In genomic region chr10:119507115-119507514, GRCh38 we compare ENCODE assay signal across 16 cellular contexts. TPM values are rescaled to one million over a fixed set of nuclear protein-coding genes. Genes with fewer than 3 reads are reported as not detected.
DNase-seq lines count a peak whose midpoint lies in the region; ATAC-seq lines count a peak whose summit lies in the region.
"Had no signal": no experiment of that assay in that cellular context is flagged by ENCODE, and none has a peak within 500 bp of the region (broad histone marks: within the 10 kb centered on the region; RNA-seq: fewer than 3 reads in every experiment).

No MANE protein-coding gene starts in this region.

- H3K27me3 ChIP-seq in CD8-positive, alpha-beta memory T cell (ENCODE audit: insufficient read depth, low read length, poor library complexity, severe bottlenecking), result no peaks in the 10 kb centered on the region

- no peak for DNase-seq in activated T-cell treated with anti-CD3 and anti-CD28 coated beads, Interleukin-2, amount 50 U/mL, for 72 hours
- DNase-seq in activated T-cell treated with anti-CD3 and anti-CD28 coated beads, Interleukin-2, amount 50 U/mL, for 1 hour, result no peak
- DNase-seq in CD8-positive, alpha-beta memory T cell, result no peak
- no peak for DNase-seq in activated naive CD8-positive, alpha-beta T cell treated with anti-CD3 and anti-CD28 coated beads for 36 hours
- no peak for DNase-seq in stimulated activated naive CD8-positive, alpha-beta T cell treated with anti-CD3 and anti-CD28 coated beads, Interleukin-15, amount 100 ng/mL, for 72 hours
- DNase-seq in SKM-1 treated with dmso at 0.1 percent for 144 hours (lab: John Stamatoyannopoulos, UW; ENCODE audit: unreplicated experiment), result no peak
- DNase-seq in cerebellum (ENCODE audit: low spot score), result no peak
- DNase-seq: C1 segment of cervical spinal cord, Calu3, DND-41, NCI-H187, NCI-H226, NCI-H524 treated with DMSO at 0.1 percent for 48 hours had no signal

- H3K27ac Mint-ChIP-seq in activated T-cell treated with anti-CD3 and anti-CD28 coated beads, Interleukin-2, amount 50 U/mL, for 72 hours, result no peak overlapping the region
- peak overlapping the region in 5 of 8 donors; percentile 36 to 79 (median 61) for H3K27ac Mint-ChIP-seq in CD8-positive, alpha-beta memory T cell
- peak overlapping the region; percentile 99 for H3K27ac Mint-ChIP-seq in activated naive CD8-positive, alpha-beta T cell treated with anti-CD3 and anti-CD28 coated beads for 36 hours
- peak overlapping the region in 1 of 2 donors; percentile 87 for H3K27ac Mint-ChIP-seq in stimulated activated naive CD8-positive, alpha-beta T cell treated with anti-CD3 and anti-CD28 coated beads, Interleukin-15, amount 100 ng/mL, for 72 hours

- H3K4me1 Mint-ChIP-seq in activated T-cell treated with anti-CD3 and anti-CD28 coated beads, Interleukin-2, amount 50 U/mL, for 72 hours (ENCODE audit: low read depth), result peaks cover 66% of the 10 kb centered on the region
- H3K4me1 Mint-ChIP-seq in CD8-positive, alpha-beta memory T cell, result peaks cover 51 to 63% (median 58%) of the 10 kb centered on the region in 3 donors
- H3K4me1 Mint-ChIP-seq in activated naive CD8-positive, alpha-beta T cell treated with anti-CD3 and anti-CD28 coated beads for 36 hours, result peaks cover 87% of the 10 kb centered on the region
- H3K4me1 Mint-ChIP-seq in stimulated activated naive CD8-positive, alpha-beta T cell treated with anti-CD3 and anti-CD28 coated beads, Interleukin-15, amount 100 ng/mL, for 72 hours, result peaks cover 100% of the 10 kb centered on the region

- H3K27ac ChIP-seq in CD8-positive, alpha-beta memory T cell (ENCODE audit: low read depth, low read length), result no peak overlapping the region
- H3K27ac ChIP-seq: HL-60 had no signal

- CTCF ChIA-PET in CD8-positive, alpha-beta memory T cell (lab: Charles Lee), result no interaction called here

- no peak overlapping the region for H3K4me3 ChIP-seq in CD8-positive, alpha-beta memory T cell (ENCODE audit: low read length)
- H3K4me3 ChIP-seq: HAP-1 had no signal

- ATAC-seq in activated T-cell treated with anti-CD3 and anti-CD28 coated beads, Interleukin-2, amount 50 U/mL, for 72 hours (replicated peaks in 1 of 2), result no peak
- ATAC-seq in stimulated activated naive CD8-positive, alpha-beta T cell treated with anti-CD3 and anti-CD28 coated beads, Interleukin-15, amount 100 ng/mL, for 72 hours, result no peak
- ATAC-seq: Right ventricle myocardium inferior had no signal

- peaks cover 24% of the 10 kb centered on the region for H3K36me3 ChIP-seq in CD8-positive, alpha-beta memory T cell (ENCODE audit: insufficient read depth, low read length)

- POLR2A ChIA-PET in CD8-positive, alpha-beta memory T cell (lab: Charles Lee), result interaction anchor here (0.7 kb wide), 1 partner anchor 88 kb away, joined by 6 read pairs; no protein-coding TSS in a partner anchor

- H3K36me3 Mint-ChIP-seq in activated T-cell treated with anti-CD3 and anti-CD28 coated beads, Interleukin-2, amount 50 U/mL, for 72 hours (ENCODE audit: insufficient read depth in 2 of 2), result peaks cover 10 to 32% of the 10 kb centered on the region in 2 donors
- peaks cover 5 to 69% (median 19%) of the 10 kb centered on the region in 3 donors for H3K36me3 Mint-ChIP-seq in CD8-positive, alpha-beta memory T cell
- H3K36me3 Mint-ChIP-seq in activated naive CD8-positive, alpha-beta T cell treated with anti-CD3 and anti-CD28 coated beads for 36 hours, result peaks cover 82% of the 10 kb centered on the region

- no peaks in the 10 kb centered on the region for H3K9me3 ChIP-seq in CD8-positive, alpha-beta memory T cell (ENCODE audit: low read length)
- H3K9me3 ChIP-seq: HAP-1 had no signal

- H3K27me3 Mint-ChIP-seq in activated T-cell treated with anti-CD3 and anti-CD28 coated beads, Interleukin-2, amount 50 U/mL, for 72 hours (ENCODE audit: low read depth), result no peaks in the 10 kb centered on the region
- no peaks in the 10 kb centered on the region for H3K27me3 Mint-ChIP-seq in CD8-positive, alpha-beta memory T cell
- no peaks in the 10 kb centered on the region for H3K27me3 Mint-ChIP-seq in activated naive CD8-positive, alpha-beta T cell treated with anti-CD3 and anti-CD28 coated beads for 36 hours
- no peaks in the 10 kb centered on the region for H3K27me3 Mint-ChIP-seq in stimulated activated naive CD8-positive, alpha-beta T cell treated with anti-CD3 and anti-CD28 coated beads, Interleukin-15, amount 100 ng/mL, for 72 hours

- H3K9me3 Mint-ChIP-seq in activated T-cell treated with anti-CD3 and anti-CD28 coated beads, Interleukin-2, amount 50 U/mL, for 72 hours, result no peaks in the 10 kb centered on the region
- H3K9me3 Mint-ChIP-seq in CD8-positive, alpha-beta memory T cell, result no peaks in the 10 kb centered on the region
- H3K9me3 Mint-ChIP-seq in activated naive CD8-positive, alpha-beta T cell treated with anti-CD3 and anti-CD28 coated beads for 36 hours, result no peaks in the 10 kb centered on the region
- H3K9me3 Mint-ChIP-seq in stimulated activated naive CD8-positive, alpha-beta T cell treated with anti-CD3 and anti-CD28 coated beads, Interleukin-15, amount 100 ng/mL, for 72 hours, result no peaks in the 10 kb centered on the region

- peak overlapping the region; percentile 4 to 42 for H3K4me3 Mint-ChIP-seq in activated T-cell treated with anti-CD3 and anti-CD28 coated beads, Interleukin-2, amount 50 U/mL, for 72 hours
- no peak overlapping the region for H3K4me3 Mint-ChIP-seq in CD8-positive, alpha-beta memory T cell
- H3K4me3 Mint-ChIP-seq in activated naive CD8-positive, alpha-beta T cell treated with anti-CD3 and anti-CD28 coated beads for 36 hours, result peak overlapping the region; percentile 43
- H3K4me3 Mint-ChIP-seq in stimulated activated naive CD8-positive, alpha-beta T cell treated with anti-CD3 and anti-CD28 coated beads, Interleukin-15, amount 100 ng/mL, for 72 hours, result peak overlapping the region; percentile 28 to 63

- peaks cover 70% of the 10 kb centered on the region for H3K4me1 ChIP-seq in CD8-positive, alpha-beta memory T cell (ENCODE audit: insufficient read depth, low read length)
- H3K4me1 ChIP-seq: HAP-1 had no signal

RNA-seq across cellular contexts. Expression of gene RGS10, which starts 35.4 kb away (rescaled TPM):
- total RNA-seq in activated T-cell treated with anti-CD3 and anti-CD28 coated beads, Interleukin-2, amount 50 U/mL, for 72 hours, result 100 to 1,000 TPM; 161 to 208 TPM
- 100 to 1,000 TPM; 127 to 130 TPM for total RNA-seq in CD8-positive, alpha-beta memory T cell
- 182 TPM for polyA plus RNA-seq in CD8-positive, alpha-beta memory T cell
- total RNA-seq in activated naive CD8-positive, alpha-beta T cell treated with anti-CD3 and anti-CD28 coated beads for 36 hours, result 100 to 1,000 TPM; 273 to 294 TPM
- 5.4 TPM for total RNA-seq in cerebellum

Comparison
In these comparisons a context has a peak if more than half of its experiments do, and no peak if none do; other contexts are left out.
1. H3K4me3 Mint-ChIP-seq: peak in activated T-cell treated with anti-CD3 and anti-CD28 coated beads, Interleukin-2, amount 50 U/mL, for 72 hours (2 of 2), activated naive CD8-positive, alpha-beta T cell treated with anti-CD3 and anti-CD28 coated beads for 36 hours (single experiment) and stimulated activated naive CD8-positive, alpha-beta T cell treated with anti-CD3 and anti-CD28 coated beads, Interleukin-15, amount 100 ng/mL, for 72 hours (2 of 2); none in CD8-positive, alpha-beta memory T cell (0 of 7).
2. RNA of gene RGS10, which starts 35.4 kb away (total RNA-seq): 273 to 294 TPM in activated naive CD8-positive, alpha-beta T cell treated with anti-CD3 and anti-CD28 coated beads for 36 hours, 161 to 208 TPM in activated T-cell treated with anti-CD3 and anti-CD28 coated beads, Interleukin-2, amount 50 U/mL, for 72 hours and 127 to 130 TPM in CD8-positive, alpha-beta memory T cell; 5.4 TPM in cerebellum (single experiment); every median in the first group is over 10 times any median in the second.